Comparison of ENCODE assay signal across 1 cellular context in genomic region chr6:156980948-156981347, GRCh38.
A peak's percentile ranks its signal among the peaks of the same experiment; 100 is the strongest.
TF ChIP-seq lines count a peak whose summit lies in the region.

No MANE protein-coding gene starts in this region.

TF ChIP-seq in K562, 482 proteins besides CTCF, POLR2A, EP300 and RAD21 (continued from another document):
- TF ChIP-seq ZBTB33 (CRISPR knock-in tag; IDR thresholded peaks at IDR 0.05) = no peak
- TF ChIP-seq MEIS2 (IDR thresholded peaks at IDR 0.05; ENCODE audit: partially characterized antibody) = peak; percentile 56
